ENCODE assay signal across 8 cellular contexts in the genomic region with DNA sequence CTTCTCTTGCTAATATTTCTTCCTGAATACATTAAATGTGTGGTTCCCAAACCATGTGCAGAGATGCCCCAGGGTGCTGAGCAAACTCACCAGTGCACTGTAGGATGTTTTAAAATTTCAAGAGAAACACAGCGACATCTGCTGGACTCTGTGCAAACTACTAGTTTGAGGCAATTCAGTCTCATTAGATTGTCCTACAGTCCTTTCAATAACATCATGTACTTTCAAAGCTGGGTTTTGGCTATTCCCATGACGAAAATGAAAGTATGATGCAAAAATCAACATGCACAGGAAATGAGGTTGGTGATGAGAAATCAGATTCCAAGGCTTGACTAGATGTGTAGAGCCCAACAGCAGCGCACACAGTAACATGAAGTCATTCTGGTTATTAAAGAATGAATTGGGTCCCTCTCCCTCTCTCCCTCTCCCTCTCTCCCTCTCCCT.
DNase-seq lines count a peak whose midpoint lies in the region; ATAC-seq and TF ChIP-seq lines count a peak whose summit lies in the region.

No MANE protein-coding gene starts in this region.

- TF ChIP-seq CTCF in GM12872 (IDR thresholded peaks at IDR 0.05; ENCODE audit: insufficient read depth, low read depth, low read length): peak; percentile 80
- TF ChIP-seq CTCF in astrocyte of the spinal cord (IDR thresholded peaks at IDR 0.05; ENCODE audit: low read depth, low read length): peak; percentile 84

- ATAC-seq in HG03432 (IDR thresholded peaks at IDR 0.05; ENCODE audit: unreplicated experiment) (no peak), GM19328 (IDR thresholded peaks at IDR 0.05; ENCODE audit: unreplicated experiment) (no peak)

- no peak overlapping the region for H3K4me3 ChIP-seq in astrocyte of the spinal cord (ENCODE audit: low read depth, low read length)

- in situ Hi-C loops in astrocyte of the spinal cord (cut with HindIII; ENCODE audit: low sequenced_read_pairs): no loop called here

- DNase-seq in NCI-H1417 (lab: John Stamatoyannopoulos, UW) (peak; percentile 27 to 75 (median 72)), T-helper 22 cell (ENCODE audit: low read depth) (peak; percentile 4), astrocyte of the spinal cord (ENCODE audit: low read depth, low spot score) (peak; percentile 77), iPS-NIHi7 (ENCODE audit: extremely low spot score) (peak; percentile 46)
- peak; percentile 17 to 39 for DNase-seq in stimulated activated CD4-positive, alpha-beta T cell treated with anti-CD3 and anti-CD28 coated beads, Interleukin-1b, Interleukin-23, amount 100 ng/mL, for 4 hours (ENCODE audit: low read depth in 2 of 2)

Comparison
In these comparisons a context has a peak if more than half of its experiments do, and no peak if none do; other contexts are left out.
1. DNase-seq: peak in every context shown above with its lines; median percentile 77 in astrocyte of the spinal cord; 72 in NCI-H1417; 46 in iPS-NIHi7; 28 in stimulated activated CD4-positive, alpha-beta T cell treated with anti-CD3 and anti-CD28 coated beads, Interleukin-1b, Interleukin-23, amount 100 ng/mL, for 4 hours; 4 in T-helper 22 cell.